ENCODE assay signal across 1 cellular context in genomic region chr9:27436234-27436633, GRCh38.
A peak's percentile ranks its signal among the peaks of the same experiment; 100 is the strongest.
TF ChIP-seq lines count a peak whose summit lies in the region.

No MANE protein-coding gene starts in this region.

TF ChIP-seq in HepG2, 621 proteins besides CTCF, POLR2A, EP300 and RAD21 (continued from another document and continues in another):
- TF ChIP-seq HMGXB3 (CRISPR knock-in tag; IDR thresholded peaks at IDR 0.05; ENCODE audit: borderline replicate concordance) (0 out of 2 replicates have a peak, but pooled peaks have one; percentile 50), LBX2 (CRISPR knock-in tag; IDR thresholded peaks at IDR 0.05; ENCODE audit: borderline replicate concordance) (no peak), ZNF33A (CRISPR knock-in tag; IDR thresholded peaks at IDR 0.05; ENCODE audit: borderline replicate concordance) (no peak), MAF1 (CRISPR knock-in tag; IDR thresholded peaks at IDR 0.05; ENCODE audit: borderline replicate concordance) (no peak), ZXDC (CRISPR knock-in tag; IDR thresholded peaks at IDR 0.05) (no peak), ZNF460 (CRISPR knock-in tag; IDR thresholded peaks at IDR 0.05; ENCODE audit: borderline replicate concordance) (no peak; the same call in 1 of the 2 replicates), GRHL1 (CRISPR knock-in tag; conservative IDR thresholded peaks at IDR 0.05) (no peak; the same call in 1 of the 2 replicates), NFKB2 (CRISPR knock-in tag; IDR thresholded peaks at IDR 0.05; ENCODE audit: borderline replicate concordance) (no peak), ZSCAN21 (CRISPR knock-in tag; IDR thresholded peaks at IDR 0.05; ENCODE audit: borderline replicate concordance) (no peak), ZNF781 (CRISPR knock-in tag; IDR thresholded peaks at IDR 0.05; ENCODE audit: borderline replicate concordance, not compliant biosample characterization) (no peak), ZNF543 (CRISPR knock-in tag; IDR thresholded peaks at IDR 0.05) (no peak), PRDM4 (CRISPR knock-in tag; IDR thresholded peaks at IDR 0.05; ENCODE audit: borderline replicate concordance) (no peak), IRX3 (CRISPR knock-in tag; IDR thresholded peaks at IDR 0.05; ENCODE audit: borderline replicate concordance, low read depth) (peak; percentile 83; the same call in 1 of the 2 replicates), PRDM10 (CRISPR knock-in tag; IDR thresholded peaks at IDR 0.05; ENCODE audit: low read depth) (0 out of 2 replicates have a peak, but pooled peaks have one; percentile 19), ZFX (CRISPR knock-in tag; IDR thresholded peaks at IDR 0.05; ENCODE audit: low read depth) (no peak), ZNF660 (CRISPR knock-in tag; IDR thresholded peaks at IDR 0.05; ENCODE audit: borderline replicate concordance, low read depth) (no peak), USF2 (IDR thresholded peaks at IDR 0.05; ENCODE audit: low read depth, low read length) (no peak), USF2 (CRISPR knock-in tag; IDR thresholded peaks at IDR 0.05; ENCODE audit: borderline replicate concordance) (no peak), NBN (conservative IDR thresholded peaks at IDR 0.05) (no peak), KDM5B (CRISPR knock-in tag; IDR thresholded peaks at IDR 0.05; ENCODE audit: borderline replicate concordance) (no peak), KDM1A (CRISPR knock-in tag; IDR thresholded peaks at IDR 0.05) (peak; percentile 90), SMAD9 (CRISPR knock-in tag; IDR thresholded peaks at IDR 0.05) (no peak), ZNF574 (CRISPR knock-in tag; IDR thresholded peaks at IDR 0.05) (0 out of 2 replicates have a peak, but pooled peaks have one; percentile 45), HINFP (CRISPR knock-in tag; IDR thresholded peaks at IDR 0.05; ENCODE audit: low read depth) (no peak), ZNF678 (CRISPR knock-in tag; IDR thresholded peaks at IDR 0.05) (no peak), ZFY (CRISPR knock-in tag; IDR thresholded peaks at IDR 0.05) (no peak), ZNF713 (CRISPR knock-in tag; IDR thresholded peaks at IDR 0.05) (no peak), ZNF572 (CRISPR knock-in tag; IDR thresholded peaks at IDR 0.05) (no peak), RARG (CRISPR knock-in tag; IDR thresholded peaks at IDR 0.05; ENCODE audit: low read depth) (no peak), ZNF788 (CRISPR knock-in tag; IDR thresholded peaks at IDR 0.05; ENCODE audit: borderline replicate concordance) (no peak), ZNF7 (CRISPR knock-in tag; IDR thresholded peaks at IDR 0.05) (no peak), KMT2B (CRISPR knock-in tag; IDR thresholded peaks at IDR 0.05) (0 out of 2 replicates have a peak, but pooled peaks have one; percentile 37), HNRNPUL1 (IDR thresholded peaks at IDR 0.05; ENCODE audit: low read depth, low read length) (no peak), ZNF629 (CRISPR knock-in tag; conservative IDR thresholded peaks at IDR 0.05) (0 out of 2 replicates have a peak, but pooled peaks have one; percentile 23), NAIF1 (CRISPR knock-in tag; IDR thresholded peaks at IDR 0.05; ENCODE audit: borderline replicate concordance) (no peak), SNAI1 (CRISPR knock-in tag; IDR thresholded peaks at IDR 0.05; ENCODE audit: borderline replicate concordance) (no peak)
